34 cellular contexts compared by ENCODE assay signal in the genomic region with DNA sequence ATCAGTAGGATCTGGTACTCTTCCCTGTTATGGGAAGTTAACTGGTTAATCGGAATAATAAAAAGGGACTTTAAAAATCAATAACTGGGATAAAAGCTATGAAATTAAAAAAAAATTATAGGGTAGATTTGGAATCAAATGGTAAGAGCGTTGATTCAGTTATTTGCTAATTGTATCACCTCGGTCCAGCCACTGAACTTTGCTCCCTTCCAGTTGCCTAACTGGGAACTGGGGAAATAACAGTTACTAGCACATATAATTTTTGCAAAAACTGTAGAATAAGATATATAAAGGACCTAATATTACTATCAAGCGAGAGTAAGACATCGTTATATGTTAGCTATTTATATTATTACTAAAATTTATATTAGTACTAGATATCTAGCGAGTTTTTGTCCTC.
"Had no signal": no experiment of that assay in that cellular context is flagged by ENCODE, and none has a peak within 500 bp of the region (broad histone marks: within the 10 kb centered on the region; RNA-seq: fewer than 3 reads in every experiment).

No MANE protein-coding gene starts in this region.

- FAIRE-seq: astrocyte, bronchial epithelial cell had no signal

- H3K4me1 ChIP-seq: adrenal gland, ascending aorta, body of pancreas, breast epithelium had no signal

- DNase-seq: activated effector memory CD4-positive, alpha-beta T cell treated with anti-CD3 and anti-CD28 coated beads, Interleukin-2, amount 50 U/mL, for 16 hours; activated effector memory CD4-positive, alpha-beta T cell treated with Interleukin-2 at 50 U/mL for 16 hours; activated gamma-delta T cell; activated gamma-delta T cell treated with Interleukin-2 at 50 U/mL for 16 hours; activated naive CD4-positive, alpha-beta T cell; activated naive CD4-positive, alpha-beta T cell treated with anti-CD3 and anti-CD28 coated beads for 36 hours; activated naive CD4-positive, alpha-beta T cell treated with anti-CD3 and anti-CD28 coated beads, Interleukin-2, amount 10 ng/mL, durations not matched to agents 7 days and 5 days; activated naive CD4-positive, alpha-beta T cell treated with anti-CD3 and anti-CD28 coated beads, Interleukin-2, amount 50 U/mL, for 16 hours; activated naive CD4-positive, alpha-beta T cell treated with Interleukin-2 at 50 U/mL for 16 hours; activated naive CD8-positive, alpha-beta T cell treated with anti-CD3 and anti-CD28 coated beads for 36 hours; activated naive CD8-positive, alpha-beta T cell treated with anti-CD3 and anti-CD28 coated beads, Interleukin-2, amount 10 ng/mL, durations not matched to agents 7 days and 5 days; activated naive CD8-positive, alpha-beta T cell treated with anti-CD3 and anti-CD28 coated beads, Interleukin-2, amount 50 U/mL, for 24 hours; activated T-cell treated with anti-CD3 and anti-CD28 coated beads, Interleukin-2, amount 50 U/mL, for 1 hour; activated T-cell treated with anti-CD3 and anti-CD28 coated beads, Interleukin-2, amount 50 U/mL, for 24 hours; activated T-cell treated with anti-CD3 and anti-CD28 coated beads, Interleukin-2, amount 50 U/mL, for 4 hours; activated T-cell treated with anti-CD3 and anti-CD28 coated beads, Interleukin-2, amount 50 U/mL, for 48 hours; activated T-cell treated with anti-CD3 and anti-CD28 coated beads, Interleukin-2, amount 50 U/mL, for 72 hours; adrenal gland; amniotic stem cell; amygdala; anterior cingulate cortex; aorta; body of pancreas; brain microvascular endothelial cell; caudate nucleus; central memory CD4-positive, alpha-beta T cell; cerebellar nuclear complex had no signal

- H3K36me3 ChIP-seq: adrenal gland, ascending aorta, brain microvascular endothelial cell, breast epithelium, cardiac muscle cell had no signal

- H3K9me3 ChIP-seq: adrenal gland, ascending aorta, body of pancreas, breast epithelium had no signal

- H3K4me3 ChIP-seq: adrenal gland, ascending aorta, body of pancreas, breast epithelium, cardiac muscle cell had no signal

- ATAC-seq: activated naive CD4-positive, alpha-beta T cell treated with anti-CD3 and anti-CD28 coated beads, Interleukin-2, amount 50 U/mL, for 72 hours; activated naive CD8-positive, alpha-beta T cell treated with anti-CD3 and anti-CD28 coated beads, Interleukin-2, amount 50 U/mL, for 24 hours; activated T-cell treated with anti-CD3 and anti-CD28 coated beads, Interleukin-2, amount 50 U/mL, for 4 hours; activated T-cell treated with anti-CD3 and anti-CD28 coated beads, Interleukin-2, amount 50 U/mL, for 72 hours; activated T-helper 17 cell treated with anti-CD3 and anti-CD28 coated beads, Interleukin-2, amount 50 U/mL, for 72 hours; body of pancreas had no signal

- H3K27ac ChIP-seq: adrenal gland, ascending aorta, body of pancreas, brain microvascular endothelial cell, breast epithelium, cardiac muscle cell had no signal

- H3K27me3 ChIP-seq: adrenal gland, ascending aorta, body of pancreas, brain microvascular endothelial cell, breast epithelium, cardiac muscle cell had no signal
